ENCODE assay signal across 8 cellular contexts in genomic region chr9:40502808-40503207, GRCh38.
DNase-seq lines count a peak whose midpoint lies in the region; FAIRE-seq and TF ChIP-seq lines count a peak whose summit lies in the region.
"Not testable (repeated sequence)": the region's sequence is repeated elsewhere in the genome, so short reads cannot be mapped to it uniquely, and the experiment has no call there.

No MANE protein-coding gene starts in this region.

- not testable (repeated sequence) for H3K9ac ChIP-seq in mammary epithelial cell (ENCODE audit: insufficient read depth, low read length)

- H3K79me2 ChIP-seq in mammary epithelial cell (ENCODE audit: insufficient read depth, low read length) = not testable (repeated sequence)

- H3K9me3 ChIP-seq in mammary epithelial cell (replicated peaks; ENCODE audit: insufficient read depth, low read length) = not testable (repeated sequence)

- intact Hi-C loops in Calu3 (cut with micrococcal nuclease; ENCODE audit: unreplicated experiment); mammary epithelial cell (cut with micrococcal nuclease); posterior vena cava (cut with DNase I): not testable (repeated sequence)

- not testable (repeated sequence) for H3K36me3 Mint-ChIP-seq in Calu3 (ENCODE audit: insufficient read depth, unreplicated experiment)

- not testable (repeated sequence) for H3K9me3 Mint-ChIP-seq in Calu3 (ENCODE audit: low read depth, unreplicated experiment)

- WGBS in mammary epithelial cell (ENCODE audit: low coverage, missing lambda C conversion rate) = 0% methylated on average over 1 of the region's 5 CpGs

- not testable (repeated sequence) for H3K4me1 Mint-ChIP-seq in Calu3 (ENCODE audit: low read depth, unreplicated experiment)

- dilution Hi-C loops in mammary epithelial cell (cut with HindIII; ENCODE audit: low sequenced_read_pairs) = not testable (repeated sequence)

- not testable (repeated sequence) for FAIRE-seq in RCC 7860 (lab: Jason Lieb, UNC)

- not testable (repeated sequence) for H3K27me3 Mint-ChIP-seq in Calu3 (ENCODE audit: unreplicated experiment)

- CTCF ChIA-PET in Calu3 (lab: Charles Lee); mammary epithelial cell (lab: Charles Lee; ENCODE audit: low non-redundant PET): not testable (repeated sequence)

- in situ Hi-C loops in brain microvascular endothelial cell (cut with HindIII; ENCODE audit: low pct_ligation_motif_present, low sequenced_read_pairs); mammary epithelial cell (cut with MboI; ENCODE audit: low sequenced_read_pairs in 2 of 2): not testable (repeated sequence)

- H2AFZ ChIP-seq in mammary epithelial cell (ENCODE audit: low read depth, low read length) = not testable (repeated sequence)

- H3K4me3 ChIP-seq in brain microvascular endothelial cell (ENCODE audit: low read depth, low read length); mammary epithelial cell (replicated peaks in 1 of 3; ENCODE audit: insufficient read depth in 1 of 3, low read depth in 2 of 3, low read length in 3 of 3): not testable (repeated sequence)

- not testable (repeated sequence) for H3K27ac ChIP-seq in brain microvascular endothelial cell; mammary epithelial cell (ENCODE audit: insufficient read depth, low read depth, low read length); epithelial cell of prostate

- H3K36me3 ChIP-seq in brain microvascular endothelial cell (replicated peaks); mammary epithelial cell (ENCODE audit: insufficient read depth, low read length): not testable (repeated sequence)

- H3K27ac Mint-ChIP-seq in Calu3 (ENCODE audit: unreplicated experiment) = not testable (repeated sequence)

- TF ChIP-seq CTCF in Calu3 (IDR thresholded peaks at IDR 0.05; ENCODE audit: unreplicated experiment); brain microvascular endothelial cell (IDR thresholded peaks at IDR 0.05; ENCODE audit: low read depth, low read length, missing control alignments); mammary epithelial cell (conservative IDR thresholded peaks at IDR 0.05 in 1 of 2, IDR thresholded peaks at IDR 0.05 in 1 of 2; ENCODE audit: extremely low read depth in 1 of 2, insufficient read depth in 1 of 2, low read depth in 1 of 2, low read length in 2 of 2): not testable (repeated sequence)

- not testable (repeated sequence) for H4K20me1 ChIP-seq in mammary epithelial cell (ENCODE audit: insufficient read depth, low read length)

- not testable (repeated sequence) for H3K4me3 Mint-ChIP-seq in Calu3 (ENCODE audit: low read depth, unreplicated experiment)

- not testable (repeated sequence) for H3K4me1 ChIP-seq in mammary epithelial cell (ENCODE audit: insufficient read depth, low read length)

- not testable (repeated sequence) for DNase-seq in Calu3
- DNase-seq in M059J (ENCODE audit: low read depth) = peak; percentile 0
- peak; percentile 2 for DNase-seq in RCC 7860 (ENCODE audit: low spot score)
- DNase-seq in brain microvascular endothelial cell = peak; percentile 0
- DNase-seq in mammary epithelial cell = peak; percentile 68
- peak; percentile 0 for DNase-seq in dermis blood vessel endothelial cell
- DNase-seq in epithelial cell of prostate (ENCODE audit: low read depth, low spot score) = peak; percentile 16
- DNase-seq in posterior vena cava (ENCODE audit: low spot score) = peak; percentile 35

- not testable (repeated sequence) for H3K4me2 ChIP-seq in mammary epithelial cell (ENCODE audit: insufficient read depth, low read depth, low read length)

- not testable (repeated sequence) for H3K27me3 ChIP-seq in brain microvascular endothelial cell (replicated peaks); mammary epithelial cell (ENCODE audit: insufficient read depth, low read length)

- BruUV-seq in Calu3 (replicated peaks; lab: Mats Ljungman, UMichigan) = TSS peak; percentile 73
- not testable (repeated sequence) for BruUV-seq in mammary epithelial cell (replicated peaks; lab: Mats Ljungman, UMichigan)
